In the genomic region with DNA sequence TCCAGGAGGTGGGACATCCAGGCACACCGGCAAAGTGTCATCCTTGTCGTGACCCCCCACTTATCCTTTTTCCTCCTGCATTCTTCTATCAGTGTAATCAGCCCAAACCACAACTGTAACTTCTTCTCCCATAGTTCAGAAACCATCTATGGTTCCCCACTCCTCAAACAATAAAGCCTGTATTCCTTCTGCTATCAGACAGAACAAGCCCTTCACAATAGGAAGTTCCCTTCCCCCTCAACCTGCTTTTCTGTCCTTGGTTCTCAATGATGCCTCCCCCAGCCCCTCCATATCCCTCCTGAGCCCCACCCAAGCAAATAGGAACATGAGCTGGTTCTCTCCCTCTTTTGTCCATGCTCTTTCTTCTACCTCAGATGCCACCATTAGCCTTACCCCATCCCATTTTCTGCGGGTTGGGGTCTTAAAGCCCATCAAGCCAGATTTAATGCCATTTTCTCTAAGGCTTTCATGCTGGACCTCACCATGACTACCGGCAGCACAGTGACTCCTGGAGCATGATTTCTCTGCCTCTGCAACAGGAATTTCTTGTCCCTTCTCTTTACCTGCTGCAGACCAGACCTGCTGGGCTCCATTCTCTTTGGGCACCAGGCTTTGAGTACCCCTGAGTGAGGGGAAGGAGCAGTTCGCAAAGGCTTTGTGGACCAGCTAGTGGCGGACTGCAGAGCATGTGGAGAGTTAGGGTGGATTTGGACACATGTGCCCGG, we compare ENCODE assay signal across 19 cellular contexts.
DNase-seq lines count a peak whose midpoint lies in the region; FAIRE-seq and TF ChIP-seq lines count a peak whose summit lies in the region.
"Had no signal": no experiment of that assay in that cellular context is flagged by ENCODE, and none has a peak within 500 bp of the region (broad histone marks: within the 10 kb centered on the region; RNA-seq: fewer than 3 reads in every experiment).

No MANE protein-coding gene starts in this region.

- H4K8ac ChIP-seq in mesendoderm (ENCODE audit: low read depth, low read length) = no peak overlapping the region

- no peak overlapping the region for H3K9ac ChIP-seq in mesendoderm (ENCODE audit: low read length)

- H3K56ac ChIP-seq in mesendoderm (ENCODE audit: low read length) = peak overlapping the region; percentile 49

- H3K4me2 ChIP-seq in mesendoderm (ENCODE audit: low read length) = no peak overlapping the region
- H3K4me2 ChIP-seq in osteoblast (ENCODE audit: insufficient read depth, low read length) = no peak overlapping the region

- H2BK5ac ChIP-seq in mesendoderm (ENCODE audit: low read length) = no peak overlapping the region

- H3K27ac ChIP-seq in mesendoderm (ENCODE audit: low read depth, low read length) (no peak overlapping the region), osteoblast (ENCODE audit: low read depth, low read length) (no peak overlapping the region), tibial artery (no peak overlapping the region)
- H3K27ac ChIP-seq: 22Rv1 had no signal

- H3K36me3 ChIP-seq in bronchial epithelial cell (ENCODE audit: control insufficient read depth, insufficient read depth, low read length) = no peaks in the 10 kb centered on the region
- H3K36me3 ChIP-seq in mesendoderm (ENCODE audit: control insufficient read depth, insufficient read depth, low read length) = no peaks in the 10 kb centered on the region
- H3K36me3 ChIP-seq in osteoblast (ENCODE audit: insufficient read depth, low read length) = no peaks in the 10 kb centered on the region
- H3K36me3 ChIP-seq in tibial artery = no peaks in the 10 kb centered on the region

- intact Hi-C loops in tibial artery (cut with DNase I; ENCODE audit: low total_unique reads) = no loop called here

- no peak overlapping the region for H2BK15ac ChIP-seq in mesendoderm (replicated peaks; ENCODE audit: low read depth)

- H3K9me3 Mint-ChIP-seq in activated naive CD4-positive, alpha-beta T cell treated with anti-CD3 and anti-CD28 coated beads, Interleukin-2, amount 50 U/mL, for 24 hours = no peaks in the 10 kb centered on the region
- H3K9me3 Mint-ChIP-seq in activated naive CD4-positive, alpha-beta T cell treated with anti-CD3 and anti-CD28 coated beads, Interleukin-2, amount 10 ng/mL, durations not matched to agents 7 days and 5 days = no peaks in the 10 kb centered on the region

- no peak overlapping the region for H3K18ac ChIP-seq in mesendoderm (ENCODE audit: low read length)

- DNase-seq in activated naive CD4-positive, alpha-beta T cell treated with anti-CD3 and anti-CD28 coated beads, Interleukin-2, amount 10 ng/mL, durations not matched to agents 7 days and 5 days = no peak
- DNase-seq in bronchial epithelial cell (ENCODE audit: low read depth) = no peak
- no peak for DNase-seq in mesendoderm
- DNase-seq in osteoblast (ENCODE audit: insufficient read length, low spot score, missing footprints) = peak; percentile 69
- no peak for DNase-seq in stimulated activated CD4-positive, alpha-beta T cell treated with anti-CD3 and anti-CD28 coated beads, Interleukin-1b, Interleukin-23, amount 100 ng/mL, for 48 hours
- no peak for DNase-seq in middle frontal gyrus (ENCODE audit: extremely low spot score, low spot score)
- DNase-seq in tibial artery = no peak
- DNase-seq: C1 segment of cervical spinal cord; CD4-positive, alpha-beta memory T cell; COR-L47; DMS153; DND-41; GDM1; H9 had no signal

- no peak overlapping the region for H2BK120ac ChIP-seq in mesendoderm (ENCODE audit: low read depth, low read length)

- WGBS in mesendoderm (ENCODE audit: extremely low coverage, insufficient coverage, low lambda C conversion rate) = no CpG with 5 or more reads among the region's 7 CpGs

- H3K4me1 ChIP-seq in mesendoderm (ENCODE audit: control insufficient read depth, low read depth, low read length) (peaks cover 6% of the 10 kb centered on the region), osteoblast (ENCODE audit: insufficient read depth, low read length) (no peaks in the 10 kb centered on the region), tibial artery (peaks cover 0 to 35% (median 25%) of the 10 kb centered on the region in 4 donors)

- H3K4me3 ChIP-seq in bronchial epithelial cell (ENCODE audit: low read depth, low read length) = no peak overlapping the region
- no peak overlapping the region for H3K4me3 ChIP-seq in mesendoderm (ENCODE audit: low read length)
- no peak overlapping the region for H3K4me3 ChIP-seq in osteoblast (ENCODE audit: insufficient read depth, low read length)
- H3K4me3 ChIP-seq in tibial artery = no peak overlapping the region

- TF ChIP-seq CTCF in bronchial epithelial cell (IDR thresholded peaks at IDR 0.05; ENCODE audit: insufficient read depth, low read length, severe bottlenecking) = no peak
- no peak for TF ChIP-seq CTCF in osteoblast (IDR thresholded peaks at IDR 0.05; ENCODE audit: extremely low read depth, low read depth, low read length)
- TF ChIP-seq CTCF in tibial artery (IDR thresholded peaks at IDR 0.05) = no peak

- H3K27ac Mint-ChIP-seq in activated naive CD4-positive, alpha-beta T cell treated with anti-CD3 and anti-CD28 coated beads, Interleukin-2, amount 50 U/mL, for 24 hours = no peak overlapping the region
- no peak overlapping the region for H3K27ac Mint-ChIP-seq in activated naive CD4-positive, alpha-beta T cell treated with anti-CD3 and anti-CD28 coated beads, Interleukin-2, amount 10 ng/mL, durations not matched to agents 7 days and 5 days
- H3K27ac Mint-ChIP-seq: GM23338, H9 had no signal

- peak overlapping the region; percentile 66 for H3K23ac ChIP-seq in mesendoderm (ENCODE audit: low read length)

- no peaks in the 10 kb centered on the region for H4K20me1 ChIP-seq in osteoblast (ENCODE audit: insufficient read depth, low read length)

- no peaks in the 10 kb centered on the region for H3K79me2 ChIP-seq in mesendoderm (ENCODE audit: control insufficient read depth, insufficient read depth, low read length)
- H3K79me2 ChIP-seq in osteoblast (ENCODE audit: insufficient read depth, low read length) = no peaks in the 10 kb centered on the region

- H2AFZ ChIP-seq in osteoblast (ENCODE audit: low read length) = no peak overlapping the region
- H2AFZ ChIP-seq: GM23338 had no signal

- peaks cover 29% of the 10 kb centered on the region for H3K27me3 ChIP-seq in bronchial epithelial cell (ENCODE audit: control insufficient read depth, insufficient read depth, low read length)
- peaks cover 7% of the 10 kb centered on the region for H3K27me3 ChIP-seq in mesendoderm (ENCODE audit: insufficient read depth, low read length, poor library complexity)
- peaks cover 49% of the 10 kb centered on the region for H3K27me3 ChIP-seq in osteoblast (ENCODE audit: insufficient read depth, low read length)
- H3K27me3 ChIP-seq in tibial artery = peaks cover 0 to 75% of the 10 kb centered on the region in 2 donors

- H3K9me3 ChIP-seq in osteoblast (ENCODE audit: low read depth, low read length) (no peaks in the 10 kb centered on the region), tibial artery (no peaks in the 10 kb centered on the region)

- H3K79me1 ChIP-seq in mesendoderm (ENCODE audit: low read length) = no peaks in the 10 kb centered on the region

- peaks cover 23% of the 10 kb centered on the region for H3K4me1 Mint-ChIP-seq in activated naive CD4-positive, alpha-beta T cell treated with anti-CD3 and anti-CD28 coated beads, Interleukin-2, amount 50 U/mL, for 24 hours
- peaks cover 23% of the 10 kb centered on the region for H3K4me1 Mint-ChIP-seq in activated naive CD4-positive, alpha-beta T cell treated with anti-CD3 and anti-CD28 coated beads, Interleukin-2, amount 10 ng/mL, durations not matched to agents 7 days and 5 days

- CTCF ChIA-PET in activated naive CD4-positive, alpha-beta T cell treated with anti-CD3 and anti-CD28 coated beads, Interleukin-2, amount 10 ng/mL, durations not matched to agents 7 days and 5 days (lab: Charles Lee) = no interaction called here

- H3K4me3 Mint-ChIP-seq in activated naive CD4-positive, alpha-beta T cell treated with anti-CD3 and anti-CD28 coated beads, Interleukin-2, amount 50 U/mL, for 24 hours = peak overlapping the region; percentile 9
- H3K4me3 Mint-ChIP-seq in activated naive CD4-positive, alpha-beta T cell treated with anti-CD3 and anti-CD28 coated beads, Interleukin-2, amount 10 ng/mL, durations not matched to agents 7 days and 5 days = no peak overlapping the region

- peaks cover 52% of the 10 kb centered on the region for H3K27me3 Mint-ChIP-seq in activated naive CD4-positive, alpha-beta T cell treated with anti-CD3 and anti-CD28 coated beads, Interleukin-2, amount 50 U/mL, for 24 hours
- peaks cover 59% of the 10 kb centered on the region for H3K27me3 Mint-ChIP-seq in activated naive CD4-positive, alpha-beta T cell treated with anti-CD3 and anti-CD28 coated beads, Interleukin-2, amount 10 ng/mL, durations not matched to agents 7 days and 5 days

- H2AK5ac ChIP-seq in mesendoderm (ENCODE audit: low read length) = peak overlapping the region; percentile 88

- no peaks in the 10 kb centered on the region for H3K36me3 Mint-ChIP-seq in activated naive CD4-positive, alpha-beta T cell treated with anti-CD3 and anti-CD28 coated beads, Interleukin-2, amount 50 U/mL, for 24 hours
- peaks cover 9% of the 10 kb centered on the region for H3K36me3 Mint-ChIP-seq in activated naive CD4-positive, alpha-beta T cell treated with anti-CD3 and anti-CD28 coated beads, Interleukin-2, amount 10 ng/mL, durations not matched to agents 7 days and 5 days

- peak; percentile 66 for FAIRE-seq in bronchial epithelial cell (lab: Jason Lieb, UNC)
- FAIRE-seq: D721Med, GM12892 had no signal

- H3K4ac ChIP-seq in mesendoderm (ENCODE audit: low read depth, low read length) = no peak overlapping the region

- no peak overlapping the region for H4K5ac ChIP-seq in mesendoderm (ENCODE audit: low read length)
